11 cellular contexts compared by ENCODE assay signal in the genomic region with DNA sequence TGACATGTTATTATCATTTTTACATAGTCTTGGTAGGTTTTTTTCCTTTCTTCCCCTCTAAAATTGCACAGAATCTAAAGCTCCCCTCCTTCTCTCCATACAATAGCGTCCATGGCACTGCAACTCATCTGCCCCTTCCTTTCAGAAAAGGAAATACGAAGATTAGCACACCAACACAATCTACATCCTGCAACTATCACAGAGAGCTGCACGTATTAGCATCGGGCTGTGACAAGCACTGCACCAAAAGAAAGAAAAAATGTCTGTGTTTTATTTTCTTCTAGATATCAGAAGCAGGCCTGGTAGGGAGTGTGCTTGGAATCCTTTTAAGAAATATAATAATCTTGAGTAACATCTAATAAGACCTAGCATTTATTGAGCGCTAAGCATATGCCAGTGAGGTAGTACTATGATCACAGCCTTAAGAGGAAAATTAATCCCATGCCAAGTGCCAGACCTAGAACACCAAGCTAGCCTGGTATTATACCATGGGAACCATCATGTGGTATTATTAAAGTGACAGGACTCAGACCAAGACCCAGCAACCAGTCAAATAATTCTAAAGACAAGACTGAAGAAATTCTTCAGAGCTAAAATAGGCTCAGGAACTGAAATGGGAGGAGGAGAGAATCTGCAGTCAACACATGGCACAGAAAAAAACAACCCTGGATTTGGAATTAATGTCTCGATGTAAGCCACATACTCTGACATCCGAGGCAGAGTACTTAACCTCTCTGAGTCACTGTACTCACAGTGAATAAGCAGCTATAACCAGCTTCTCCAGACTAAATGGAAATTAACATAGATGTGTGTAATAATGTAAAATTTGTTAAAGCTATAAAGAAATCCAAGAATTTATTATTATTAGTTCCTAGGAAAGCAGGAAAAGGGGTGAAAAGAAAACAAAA.
DNase-seq lines count a peak whose midpoint lies in the region; ATAC-seq and TF ChIP-seq lines count a peak whose summit lies in the region.
"Had no signal": no experiment of that assay in that cellular context is flagged by ENCODE, and none has a peak within 500 bp of the region (broad histone marks: within the 10 kb centered on the region; RNA-seq: fewer than 3 reads in every experiment).

No MANE protein-coding gene starts in this region.

- TF ChIP-seq POLR2A in breast epithelium (IDR thresholded peaks at IDR 0.05): no peak

- no peaks in the 10 kb centered on the region for H3K9me3 Mint-ChIP-seq in MCF 10A (ENCODE audit: unreplicated experiment)
- H3K9me3 Mint-ChIP-seq in activated CD8-positive, alpha-beta T cell treated with anti-CD3 and anti-CD28 coated beads, Interleukin-2, amount 10 ng/mL, durations not matched to agents 7 days and 5 days (ENCODE audit: insufficient read depth): no peaks in the 10 kb centered on the region

- H3K9me3 ChIP-seq in breast epithelium: no peaks in the 10 kb centered on the region

- no peaks in the 10 kb centered on the region for H3K36me3 Mint-ChIP-seq in MCF 10A (ENCODE audit: insufficient read depth, unreplicated experiment)
- peaks cover 21% of the 10 kb centered on the region for H3K36me3 Mint-ChIP-seq in activated CD8-positive, alpha-beta T cell treated with anti-CD3 and anti-CD28 coated beads, Interleukin-2, amount 10 ng/mL, durations not matched to agents 7 days and 5 days (ENCODE audit: low read depth)

- peak; percentile 50 for ATAC-seq in activated CD8-positive, alpha-beta T cell treated with anti-CD3 and anti-CD28 coated beads, Interleukin-2, amount 10 ng/mL, durations not matched to agents 7 days and 5 days
- no peak for ATAC-seq in HG03095 (IDR thresholded peaks at IDR 0.05; ENCODE audit: unreplicated experiment)
- no peak for ATAC-seq in GM21717 (IDR thresholded peaks at IDR 0.05; ENCODE audit: unreplicated experiment)
- ATAC-seq: HCT116 had no signal

- H3K4me3 ChIP-seq in breast epithelium: no peak overlapping the region

- no peak overlapping the region for H3K27ac ChIP-seq in breast epithelium

- no peak overlapping the region for H3K27ac Mint-ChIP-seq in MCF 10A (ENCODE audit: low read depth, unreplicated experiment)
- H3K27ac Mint-ChIP-seq in activated CD8-positive, alpha-beta T cell treated with anti-CD3 and anti-CD28 coated beads, Interleukin-2, amount 10 ng/mL, durations not matched to agents 7 days and 5 days: peak overlapping the region; percentile 78

- no TSS peak for BruUV-seq in MCF 10A (replicated peaks; lab: Mats Ljungman, UMichigan)

- TF ChIP-seq CTCF in MCF 10A (IDR thresholded peaks at IDR 0.05; ENCODE audit: unreplicated experiment) (no peak), breast epithelium (IDR thresholded peaks at IDR 0.05) (no peak)

- DNase-seq in MCF 10A (ENCODE audit: unreplicated experiment) (peak; percentile 12), breast epithelium (ENCODE audit: low spot score in 2 of 2) (no peak), fibroblast of peridontal ligament (ENCODE audit: extremely low read depth) (peak; percentile 41), NCI-H526 treated with DMSO at 0.1 percent for 48 hours (lab: John Stamatoyannopoulos, UW) (no peak), NCI-H146 (lab: John Stamatoyannopoulos, UW) (no peak)
- DNase-seq in activated CD8-positive, alpha-beta T cell treated with anti-CD3 and anti-CD28 coated beads, Interleukin-2, amount 10 ng/mL, durations not matched to agents 7 days and 5 days: no peak
- DNase-seq: activated effector memory CD4-positive, alpha-beta T cell treated with Interleukin-2 at 50 U/mL for 16 hours; NCI-H1417 had no signal

- H3K27me3 Mint-ChIP-seq in MCF 10A (ENCODE audit: insufficient read depth, unreplicated experiment): no peaks in the 10 kb centered on the region
- no peaks in the 10 kb centered on the region for H3K27me3 Mint-ChIP-seq in activated CD8-positive, alpha-beta T cell treated with anti-CD3 and anti-CD28 coated beads, Interleukin-2, amount 10 ng/mL, durations not matched to agents 7 days and 5 days (ENCODE audit: low read depth)

- CTCF ChIA-PET in MCF 10A (lab: Yijun Ruan, JAX): no interaction called here
- CTCF ChIA-PET in activated CD8-positive, alpha-beta T cell treated with anti-CD3 and anti-CD28 coated beads, Interleukin-2, amount 10 ng/mL, durations not matched to agents 7 days and 5 days (lab: Charles Lee): interaction anchor here (1.1 to 8.5 kb wide), 11 partner anchors 8 to 77 kb away, joined by 3 to 72 read pairs (median 4); no protein-coding TSS in a partner anchor

- H3K4me1 Mint-ChIP-seq in MCF 10A (ENCODE audit: insufficient read depth, unreplicated experiment): no peaks in the 10 kb centered on the region
- H3K4me1 Mint-ChIP-seq in activated CD8-positive, alpha-beta T cell treated with anti-CD3 and anti-CD28 coated beads, Interleukin-2, amount 10 ng/mL, durations not matched to agents 7 days and 5 days (ENCODE audit: low read depth): peaks cover 58% of the 10 kb centered on the region

- intact Hi-C loops in MCF 10A (cut with micrococcal nuclease) (no loop called here), breast epithelium (cut with DNase I; ENCODE audit: low total_unique reads) (no loop called here)

- no peaks in the 10 kb centered on the region for H3K4me1 ChIP-seq in breast epithelium

- POLR2A ChIA-PET in MCF 10A (lab: Yijun Ruan, JAX): no interaction called here
- POLR2A ChIA-PET in activated CD8-positive, alpha-beta T cell treated with anti-CD3 and anti-CD28 coated beads, Interleukin-2, amount 10 ng/mL, durations not matched to agents 7 days and 5 days (lab: Charles Lee): interaction anchor here (0.6 to 2.8 kb wide), 9 partner anchors 9 to 34 kb away, joined by 3 to 25 read pairs (median 5); no protein-coding TSS in a partner anchor

- H3K4me3 Mint-ChIP-seq in MCF 10A (ENCODE audit: unreplicated experiment): no peak overlapping the region
- H3K4me3 Mint-ChIP-seq in activated CD8-positive, alpha-beta T cell treated with anti-CD3 and anti-CD28 coated beads, Interleukin-2, amount 10 ng/mL, durations not matched to agents 7 days and 5 days: peak overlapping the region; percentile 76

- H3K36me3 ChIP-seq in breast epithelium: no peaks in the 10 kb centered on the region

- no peaks in the 10 kb centered on the region for H3K27me3 ChIP-seq in breast epithelium

Comparison
In these comparisons a context has a peak if more than half of its experiments do, and no peak if none do; other contexts are left out.
1. DNase-seq: peak in MCF 10A (single experiment) and fibroblast of peridontal ligament (single experiment); none in breast epithelium (0 of 2), activated CD8-positive, alpha-beta T cell treated with anti-CD3 and anti-CD28 coated beads, Interleukin-2, amount 10 ng/mL, durations not matched to agents 7 days and 5 days (single experiment), NCI-H526 treated with DMSO at 0.1 percent for 48 hours (single experiment) and NCI-H146 (single experiment).